8 cellular contexts compared by ENCODE assay signal in genomic region chr1:47527653-47528272, GRCh38.
DNase-seq lines count a peak whose midpoint lies in the region; ATAC-seq and TF ChIP-seq lines count a peak whose summit lies in the region.

No MANE protein-coding gene starts in this region.

- H3K79me2 ChIP-seq in Karpas-422 (ENCODE audit: low read length) (no peaks in the 10 kb centered on the region), mesendoderm (ENCODE audit: control insufficient read depth, insufficient read depth, low read length) (no peaks in the 10 kb centered on the region)

- no peak overlapping the region for H4K5ac ChIP-seq in mesendoderm (ENCODE audit: low read length)

- peak in 2 of 3 experiments; percentile 11 to 19 for TF ChIP-seq CTCF in ascending aorta (IDR thresholded peaks at IDR 0.05)

- H3K27me3 ChIP-seq in Karpas-422 (ENCODE audit: low read length) (no peaks in the 10 kb centered on the region), ascending aorta (no peaks in the 10 kb centered on the region), mesendoderm (ENCODE audit: insufficient read depth, low read length, poor library complexity) (no peaks in the 10 kb centered on the region)

- intact Hi-C loops in ascending aorta (cut with DNase I) (loop anchor here (10.0 kb wide), 1 partner anchor 487 kb away; no protein-coding TSS in a partner anchor), sciatic nerve (cut with DNase I) (no loop called here)

- DNase-seq in DMS79 treated with DMSO at 0.1 percent for 48 hours (lab: John Stamatoyannopoulos, UW) (peak; percentile 45), DMS79 (lab: John Stamatoyannopoulos, UW) (no peak), Karpas-422 (peak; percentile 85), ascending aorta (ENCODE audit: low spot score in 2 of 2) (no peak), mesendoderm (peak; percentile 64), H4 (ENCODE audit: low spot score) (no peak), DMS 273 treated with DMSO at 0.1 percent for 48 hours (lab: John Stamatoyannopoulos, UW) (no peak), sciatic nerve (ENCODE audit: low spot score) (no peak)

- no peak overlapping the region for H2AFZ ChIP-seq in Karpas-422 (ENCODE audit: low read length)

- no peak overlapping the region for H3K4me2 ChIP-seq in Karpas-422 (ENCODE audit: low read depth, low read length, poor library complexity, severe bottlenecking)
- no peak overlapping the region for H3K4me2 ChIP-seq in mesendoderm (ENCODE audit: low read length)

- H3K4ac ChIP-seq in mesendoderm (ENCODE audit: low read depth, low read length): no peak overlapping the region

- no peak overlapping the region for H3K18ac ChIP-seq in mesendoderm (ENCODE audit: low read length)

- no peak overlapping the region for H2BK5ac ChIP-seq in mesendoderm (ENCODE audit: low read length)

- no CpG with 5 or more reads among the region's 7 CpGs for WGBS in mesendoderm (ENCODE audit: extremely low coverage, insufficient coverage, low lambda C conversion rate)

- no peak overlapping the region for H2BK15ac ChIP-seq in mesendoderm (replicated peaks; ENCODE audit: low read depth)

- H3K4me1 ChIP-seq in Karpas-422 (ENCODE audit: low read length): peaks cover 9% of the 10 kb centered on the region
- peaks cover 0 to 13% of the 10 kb centered on the region in 2 donors for H3K4me1 ChIP-seq in ascending aorta
- H3K4me1 ChIP-seq in mesendoderm (ENCODE audit: control insufficient read depth, low read depth, low read length): peaks cover 6% of the 10 kb centered on the region

- no peaks in the 10 kb centered on the region for H3K9me2 ChIP-seq in Karpas-422 (replicated peaks; ENCODE audit: insufficient read depth, low read length)

- no peak for ATAC-seq in sciatic nerve

- H4K20me1 ChIP-seq in Karpas-422 (ENCODE audit: insufficient read depth, low read depth, low read length): no peaks in the 10 kb centered on the region

- H3K9me3 ChIP-seq in Karpas-422 (ENCODE audit: low read length) (peaks cover 14% of the 10 kb centered on the region), ascending aorta (no peaks in the 10 kb centered on the region)

- H3K27ac ChIP-seq in Karpas-422 (ENCODE audit: low read length) (no peak overlapping the region), ascending aorta (no peak overlapping the region), mesendoderm (ENCODE audit: low read depth, low read length) (no peak overlapping the region)

- H2BK120ac ChIP-seq in mesendoderm (ENCODE audit: low read depth, low read length): no peak overlapping the region

- H3K4me3 ChIP-seq in Karpas-422 (ENCODE audit: low read length): no peak overlapping the region
- no peak overlapping the region for H3K4me3 ChIP-seq in ascending aorta
- H3K4me3 ChIP-seq in mesendoderm (ENCODE audit: low read length): no peak overlapping the region

- no peak overlapping the region for H2AK5ac ChIP-seq in mesendoderm (ENCODE audit: low read length)

- no peak overlapping the region for H3K56ac ChIP-seq in mesendoderm (ENCODE audit: low read length)

- H3K9ac ChIP-seq in Karpas-422 (ENCODE audit: low read length): no peak overlapping the region
- no peak overlapping the region for H3K9ac ChIP-seq in mesendoderm (ENCODE audit: low read length)

- H3K36me3 ChIP-seq in Karpas-422 (ENCODE audit: insufficient read depth, low read length) (no peaks in the 10 kb centered on the region), ascending aorta (no peaks in the 10 kb centered on the region), mesendoderm (ENCODE audit: control insufficient read depth, insufficient read depth, low read length) (no peaks in the 10 kb centered on the region)

- no peaks in the 10 kb centered on the region for H3K79me1 ChIP-seq in mesendoderm (ENCODE audit: low read length)

- H4K8ac ChIP-seq in mesendoderm (ENCODE audit: low read depth, low read length): no peak overlapping the region

- H3K23ac ChIP-seq in mesendoderm (ENCODE audit: low read length): no peak overlapping the region

Comparison
In these comparisons a context has a peak if more than half of its experiments do, and no peak if none do; other contexts are left out.
1. DNase-seq: peak in DMS79 treated with DMSO at 0.1 percent for 48 hours (single experiment), Karpas-422 (single experiment) and mesendoderm (single experiment); none in DMS79 (single experiment), ascending aorta (0 of 2), H4 (single experiment), DMS 273 treated with DMSO at 0.1 percent for 48 hours (single experiment) and sciatic nerve (single experiment).